ENCODE assay signal across 12 cellular contexts in the genomic region with DNA sequence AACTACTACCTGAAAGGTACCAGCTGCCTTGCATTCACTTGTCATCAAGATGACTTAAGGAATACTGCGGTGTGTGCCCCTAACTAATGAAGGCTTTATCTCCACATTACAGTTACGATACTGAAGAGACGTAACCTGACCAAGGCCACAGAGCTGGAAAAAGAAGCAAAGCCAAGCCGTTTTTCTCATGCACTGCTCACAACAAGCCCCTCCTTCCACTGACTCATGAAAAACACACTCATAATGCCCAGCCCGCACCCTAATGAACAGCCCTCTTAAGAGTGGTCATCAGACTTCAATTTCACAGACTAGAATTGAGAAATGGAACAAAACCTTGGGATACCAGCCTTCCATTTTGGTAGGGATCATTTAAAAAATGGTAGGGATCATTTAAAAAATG.
DNase-seq lines count a peak whose midpoint lies in the region; ATAC-seq and TF ChIP-seq lines count a peak whose summit lies in the region.
"Had no signal": no experiment of that assay in that cellular context is flagged by ENCODE, and none has a peak within 500 bp of the region (broad histone marks: within the 10 kb centered on the region; RNA-seq: fewer than 3 reads in every experiment).

No MANE protein-coding gene starts in this region.

- ATAC-seq in stimulated activated naive B cell treated with anti-CD40 and anti-IgM and Interleukin-4, amounts not matched to agents 10 μg/mL and 1 μg/mL and 100 μg/mL, for 72 hours (replicated peaks) = no peak

- H3K4me3 Mint-ChIP-seq in stimulated activated naive B cell treated with anti-CD40 and anti-IgM and Interleukin-4, amounts not matched to agents 10 μg/mL and 1 μg/mL and 100 μg/mL, for 72 hours = no peak overlapping the region

- CTCF ChIA-PET in HEK293 (lab: Yijun Ruan, JAX) = interaction anchor here (0.7 to 2.0 kb wide), 4 partner anchors 11 to 1259 kb away, joined by 3 to 6 read pairs (median 4); a partner anchor contains a TSS

- DNase-seq in AG08396 (ENCODE audit: low spot score) (peak; percentile 58), brain microvascular endothelial cell (peak; percentile 83), left kidney (ENCODE audit: low read depth, low spot score) (peak; percentile 18), NCI-H1092 treated with DMSO at 0.1 percent for 48 hours (lab: John Stamatoyannopoulos, UW) (no peak), SW 1271 (lab: John Stamatoyannopoulos, UW) (no peak), NCI-H524 treated with DMSO at 0.1 percent for 48 hours (lab: John Stamatoyannopoulos, UW) (no peak)
- no peak for DNase-seq in stimulated activated naive B cell treated with anti-CD40 and anti-IgM and Interleukin-4, amounts not matched to agents 10 μg/mL and 1 μg/mL and 100 μg/mL, for 72 hours
- DNase-seq: activated CD4-positive, alpha-beta T cell treated with anti-CD3 and anti-CD28 coated beads for 1 hour; SJCRH30; thyroid gland had no signal

- in situ Hi-C loops in brain microvascular endothelial cell (cut with HindIII; ENCODE audit: low pct_ligation_motif_present, low sequenced_read_pairs) = no loop called here

- H3K9me3 Mint-ChIP-seq in stimulated activated naive B cell treated with anti-CD40 and anti-IgM and Interleukin-4, amounts not matched to agents 10 μg/mL and 1 μg/mL and 100 μg/mL, for 72 hours = no peaks in the 10 kb centered on the region

- H3K4me3 ChIP-seq in HEK293 (ENCODE audit: low read depth, low read length) (no peak overlapping the region), brain microvascular endothelial cell (ENCODE audit: low read depth, low read length) (no peak overlapping the region)
- H3K4me3 ChIP-seq: SJCRH30, thyroid gland had no signal

- H3K9me3 ChIP-seq in HEK293 (ENCODE audit: control insufficient read depth, insufficient read depth, low read depth, low read length) = no peaks in the 10 kb centered on the region
- H3K9me3 ChIP-seq: SJCRH30, thyroid gland had no signal

- H3K27ac Mint-ChIP-seq in stimulated activated naive B cell treated with anti-CD40 and anti-IgM and Interleukin-4, amounts not matched to agents 10 μg/mL and 1 μg/mL and 100 μg/mL, for 72 hours = no peak overlapping the region

- H3K27me3 ChIP-seq in brain microvascular endothelial cell (replicated peaks) = no peaks in the 10 kb centered on the region
- H3K27me3 ChIP-seq: SJCRH30, thyroid gland had no signal

- H3K4me1 Mint-ChIP-seq in stimulated activated naive B cell treated with anti-CD40 and anti-IgM and Interleukin-4, amounts not matched to agents 10 μg/mL and 1 μg/mL and 100 μg/mL, for 72 hours = peaks cover 19 to 37% of the 10 kb centered on the region in 2 donors

- POLR2A ChIA-PET in HEK293 (lab: Yijun Ruan, JAX) = no interaction called here

- H3K36me3 Mint-ChIP-seq in stimulated activated naive B cell treated with anti-CD40 and anti-IgM and Interleukin-4, amounts not matched to agents 10 μg/mL and 1 μg/mL and 100 μg/mL, for 72 hours = peaks cover 38 to 50% of the 10 kb centered on the region in 2 donors

- H3K27ac ChIP-seq in HEK293 (ENCODE audit: extremely low read depth, low read depth, low read length) = no peak overlapping the region
- no peak overlapping the region for H3K27ac ChIP-seq in brain microvascular endothelial cell
- H3K27ac ChIP-seq: KMS-11, SJCRH30, thyroid gland had no signal

- no peaks in the 10 kb centered on the region for H3K27me3 Mint-ChIP-seq in stimulated activated naive B cell treated with anti-CD40 and anti-IgM and Interleukin-4, amounts not matched to agents 10 μg/mL and 1 μg/mL and 100 μg/mL, for 72 hours

- TF ChIP-seq CTCF in HEK293 (tag by site-specific recombination; IDR thresholded peaks at IDR 0.05) = no peak
- no peak for TF ChIP-seq CTCF in brain microvascular endothelial cell (IDR thresholded peaks at IDR 0.05; ENCODE audit: low read depth, low read length, missing control alignments)

- no peaks in the 10 kb centered on the region for H3K4me1 ChIP-seq in HEK293 (ENCODE audit: control insufficient read depth, insufficient read depth, low read length)
- H3K4me1 ChIP-seq: SJCRH30, thyroid gland had no signal

- H3K36me3 ChIP-seq in HEK293 (ENCODE audit: control insufficient read depth in 2 of 2, insufficient read depth in 1 of 2, low read length in 2 of 2) (peaks cover 23 to 98% of the 10 kb centered on the region in 2 experiments), brain microvascular endothelial cell (replicated peaks) (peaks cover 55% of the 10 kb centered on the region)

TF ChIP-seq in HEK293, 187 proteins besides CTCF, POLR2A, EP300 and RAD21:
- no peak for TF ChIP-seq ZNF549 (tag by site-specific recombination; IDR thresholded peaks at IDR 0.05)
- no peak for TF ChIP-seq ZNF571 (tag by site-specific recombination; IDR thresholded peaks at IDR 0.05)
- TF ChIP-seq, protein P1, sequence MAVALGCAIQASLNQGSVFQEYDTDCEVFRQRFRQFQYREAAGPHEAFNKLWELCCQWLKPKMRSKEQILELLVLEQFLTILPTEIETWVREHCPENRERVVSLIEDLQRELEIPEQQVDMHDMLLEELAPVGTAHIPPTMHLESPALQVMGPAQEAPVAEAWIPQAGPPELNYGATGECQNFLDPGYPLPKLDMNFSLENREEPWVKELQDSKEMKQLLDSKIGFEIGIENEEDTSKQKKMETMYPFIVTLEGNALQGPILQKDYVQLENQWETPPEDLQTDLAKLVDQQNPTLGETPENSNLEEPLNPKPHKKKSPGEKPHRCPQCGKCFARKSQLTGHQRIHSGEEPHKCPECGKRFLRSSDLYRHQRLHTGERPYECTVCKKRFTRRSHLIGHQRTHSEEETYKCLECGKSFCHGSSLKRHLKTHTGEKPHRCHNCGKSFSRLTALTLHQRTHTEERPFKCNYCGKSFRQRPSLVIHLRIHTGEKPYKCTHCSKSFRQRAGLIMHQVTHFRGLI (tag by site-specific recombination; IDR thresholded peaks at IDR 0.05) = peak; percentile 28; the same call in 1 of the 2 replicates
- no peak for TF ChIP-seq ZEB2 (tag by site-specific recombination; IDR thresholded peaks at IDR 0.05)
- TF ChIP-seq, protein P2, sequence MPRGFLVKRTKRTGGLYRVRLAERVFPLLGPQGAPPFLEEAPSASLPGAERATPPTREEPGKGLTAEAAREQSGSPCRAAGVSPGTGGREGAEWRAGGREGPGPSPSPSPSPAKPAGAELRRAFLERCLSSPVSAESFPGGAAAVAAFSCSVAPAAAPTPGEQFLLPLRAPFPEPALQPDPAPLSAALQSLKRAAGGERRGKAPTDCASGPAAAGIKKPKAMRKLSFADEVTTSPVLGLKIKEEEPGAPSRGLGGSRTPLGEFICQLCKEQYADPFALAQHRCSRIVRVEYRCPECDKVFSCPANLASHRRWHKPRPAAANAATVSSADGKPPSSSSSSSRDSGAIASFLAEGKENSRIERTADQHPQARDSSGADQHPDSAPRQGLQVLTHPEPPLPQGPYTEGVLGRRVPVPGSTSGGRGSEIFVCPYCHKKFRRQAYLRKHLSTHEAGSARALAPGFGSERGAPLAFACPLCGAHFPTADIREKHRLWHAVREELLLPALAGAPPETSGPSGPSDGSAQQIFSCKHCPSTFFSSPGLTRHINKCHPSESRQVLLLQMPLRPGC (tag by site-specific recombination; IDR thresholded peaks at IDR 0.05) = no peak

Comparison
In these comparisons a context has a peak if more than half of its experiments do, and no peak if none do; other contexts are left out.
1. DNase-seq: peak in AG08396 (single experiment), brain microvascular endothelial cell (single experiment) and left kidney (single experiment); none in NCI-H1092 treated with DMSO at 0.1 percent for 48 hours (single experiment), SW 1271 (0 of 2), stimulated activated naive B cell treated with anti-CD40 and anti-IgM and Interleukin-4, amounts not matched to agents 10 μg/mL and 1 μg/mL and 100 μg/mL, for 72 hours (single experiment) and NCI-H524 treated with DMSO at 0.1 percent for 48 hours (single experiment).